ENCODE assay signal across 8 cellular contexts in the genomic region with DNA sequence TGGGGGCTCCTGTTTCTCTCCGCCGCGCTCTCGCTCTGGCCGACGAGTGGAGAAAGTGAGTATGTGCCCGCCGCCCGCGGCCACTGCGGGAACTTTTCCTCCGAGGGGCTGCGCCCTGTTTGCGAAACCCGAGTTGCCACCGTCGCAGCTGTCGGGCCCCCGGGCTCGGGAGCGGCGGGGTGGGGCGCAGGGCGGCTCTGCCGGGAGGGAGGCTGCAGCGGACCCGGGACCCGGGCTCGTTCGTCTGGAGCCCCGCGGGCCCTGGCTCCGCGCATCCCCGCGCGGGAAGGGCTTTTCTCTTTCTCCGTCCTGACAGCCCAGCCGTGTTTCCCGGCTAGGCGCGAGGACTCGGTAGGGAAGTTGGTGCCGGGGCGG. TPM values are rescaled to one million over a fixed set of nuclear protein-coding genes. Genes with fewer than 3 reads are reported as not detected.
DNase-seq lines count a peak whose midpoint lies in the region; ATAC-seq and TF ChIP-seq lines count a peak whose summit lies in the region.

No MANE protein-coding gene starts in this region.

- H3K9me3 ChIP-seq in osteoblast (ENCODE audit: low read depth, low read length), result no peaks in the 10 kb centered on the region
- no peaks in the 10 kb centered on the region for H3K9me3 ChIP-seq in aorta (ENCODE audit: control insufficient read depth, low read length)

- 0% methylated on average over 21 to 45 of the region's 45 CpGs for WGBS in aorta, 2 donors

- H3K27ac Mint-ChIP-seq in activated T-helper 2 cell treated with anti-CD3 and anti-CD28 coated beads, Interferon-gamma antibody, Interleukin-2, Interleukin-4, amounts not matched to agents 10 μg/mL and 5 μg/mL and 100 μg/mL, durations not matched to agents 14 hours and 24 hours and 36 hours, result peak overlapping the region; percentile 68

- no peak overlapping the region for H2AFZ ChIP-seq in osteoblast (ENCODE audit: low read length)

- in situ Hi-C loops in Caki2 (cut with HindIII; ENCODE audit: low pct_unique_long_range_greater_than_20kb, low sequenced_read_pairs), result no loop called here

- H3K27ac ChIP-seq in osteoblast (ENCODE audit: low read depth, low read length) (peak overlapping the region; percentile 56), aorta (ENCODE audit: low read depth in 1 of 2, low read length in 2 of 2) (peak overlapping the region; percentile 38 to 89)

- H3K36me3 Mint-ChIP-seq in activated T-helper 2 cell treated with anti-CD3 and anti-CD28 coated beads, Interferon-gamma antibody, Interleukin-2, Interleukin-4, amounts not matched to agents 10 μg/mL and 5 μg/mL and 100 μg/mL, durations not matched to agents 14 hours and 24 hours and 36 hours (ENCODE audit: low read depth), result no peaks in the 10 kb centered on the region

- TF ChIP-seq CTCF in NB4 (IDR thresholded peaks at IDR 0.05; ENCODE audit: low read depth, low read length), result peak; percentile 4
- TF ChIP-seq CTCF in foreskin fibroblast (IDR thresholded peaks at IDR 0.05; ENCODE audit: low read depth, low read length), result no peak
- TF ChIP-seq CTCF in osteoblast (IDR thresholded peaks at IDR 0.05; ENCODE audit: extremely low read depth, low read depth, low read length), result no peak

- H3K4me1 Mint-ChIP-seq in activated T-helper 2 cell treated with anti-CD3 and anti-CD28 coated beads, Interferon-gamma antibody, Interleukin-2, Interleukin-4, amounts not matched to agents 10 μg/mL and 5 μg/mL and 100 μg/mL, durations not matched to agents 14 hours and 24 hours and 36 hours (ENCODE audit: low read depth), result peaks cover 33% of the 10 kb centered on the region

- H3K27me3 Mint-ChIP-seq in activated T-helper 2 cell treated with anti-CD3 and anti-CD28 coated beads, Interferon-gamma antibody, Interleukin-2, Interleukin-4, amounts not matched to agents 10 μg/mL and 5 μg/mL and 100 μg/mL, durations not matched to agents 14 hours and 24 hours and 36 hours (ENCODE audit: low read depth), result peaks cover 43% of the 10 kb centered on the region

- peaks cover 51% of the 10 kb centered on the region for H3K79me2 ChIP-seq in osteoblast (ENCODE audit: insufficient read depth, low read length)

- no peaks in the 10 kb centered on the region for H3K9me3 Mint-ChIP-seq in activated T-helper 2 cell treated with anti-CD3 and anti-CD28 coated beads, Interferon-gamma antibody, Interleukin-2, Interleukin-4, amounts not matched to agents 10 μg/mL and 5 μg/mL and 100 μg/mL, durations not matched to agents 14 hours and 24 hours and 36 hours

- DNase-seq in Caki2 (ENCODE audit: low read depth) (peak; percentile 33), NB4 (ENCODE audit: low read depth) (peak; percentile 75), foreskin fibroblast (peak in 1 of 2 donors; percentile 64), osteoblast (ENCODE audit: insufficient read length, low spot score, missing footprints) (peak; percentile 85), aorta (peak; percentile 75 to 87), NCI-H2171 (lab: John Stamatoyannopoulos, UW) (no peak), COR-L47 (lab: John Stamatoyannopoulos, UW) (no peak)
- peak; percentile 37 for DNase-seq in activated T-helper 2 cell treated with anti-CD3 and anti-CD28 coated beads, Interferon-gamma antibody, Interleukin-2, Interleukin-4, amounts not matched to agents 10 μg/mL and 5 μg/mL and 100 μg/mL, durations not matched to agents 14 hours and 24 hours and 36 hours (ENCODE audit: low spot score)

- H3K4me3 ChIP-seq in NB4 (ENCODE audit: low read depth, low read length), result peak overlapping the region; percentile 74
- H3K4me3 ChIP-seq in foreskin fibroblast (ENCODE audit: low read depth in 1 of 2, low read length in 2 of 2), result peak overlapping the region; percentile 91 to 98
- peak overlapping the region; percentile 85 for H3K4me3 ChIP-seq in osteoblast (ENCODE audit: insufficient read depth, low read length)
- H3K4me3 ChIP-seq in aorta (ENCODE audit: low read length in 2 of 2), result peak overlapping the region; percentile 56 to 99

- H4K20me1 ChIP-seq in osteoblast (ENCODE audit: insufficient read depth, low read length), result peaks cover 37% of the 10 kb centered on the region

- peaks cover 17% of the 10 kb centered on the region for H3K4me1 ChIP-seq in osteoblast (ENCODE audit: insufficient read depth, low read length)
- H3K4me1 ChIP-seq in aorta (ENCODE audit: control insufficient read depth in 1 of 2, insufficient read depth in 2 of 2, low read length in 2 of 2), result no peaks in the 10 kb centered on the region

- H3K27me3 ChIP-seq in osteoblast (ENCODE audit: insufficient read depth, low read length) (peaks cover 29% of the 10 kb centered on the region), aorta (ENCODE audit: control insufficient read depth in 1 of 2, insufficient read depth in 2 of 2, low read length in 1 of 2) (no peaks in the 10 kb centered on the region)

- ATAC-seq in aorta (ENCODE audit: low FRiP score), result no peak

- TF ChIP-seq POLR2A in NB4 (IDR thresholded peaks at IDR 0.05; ENCODE audit: extremely low read depth, insufficient read length), result no peak

- no peaks in the 10 kb centered on the region for H3K36me3 ChIP-seq in osteoblast (ENCODE audit: insufficient read depth, low read length)
- H3K36me3 ChIP-seq in aorta (ENCODE audit: control insufficient read depth in 1 of 2, insufficient read depth in 2 of 2, low read length in 1 of 2), result no peaks in the 10 kb centered on the region

- intact Hi-C loops in activated T-helper 2 cell treated with anti-CD3 and anti-CD28 coated beads, Interferon-gamma antibody, Interleukin-2, Interleukin-4, amounts not matched to agents 10 μg/mL and 5 μg/mL and 100 μg/mL, durations not matched to agents 14 hours and 24 hours and 36 hours (cut with micrococcal nuclease), result loop anchor here (2.0 kb wide), 1 partner anchor 131 kb away; no protein-coding TSS in a partner anchor
- intact Hi-C loops in aorta (cut with DNase I), result loop anchor here (5.0 to 10.0 kb wide), 5 partner anchors 65 to 428 kb away; no protein-coding TSS in a partner anchor

- peak overlapping the region; percentile 87 for H3K4me2 ChIP-seq in osteoblast (ENCODE audit: insufficient read depth, low read length)

- H3K4me3 Mint-ChIP-seq in activated T-helper 2 cell treated with anti-CD3 and anti-CD28 coated beads, Interferon-gamma antibody, Interleukin-2, Interleukin-4, amounts not matched to agents 10 μg/mL and 5 μg/mL and 100 μg/mL, durations not matched to agents 14 hours and 24 hours and 36 hours (ENCODE audit: low read depth), result peak overlapping the region; percentile 75

RNA-seq across cellular contexts. Expression of gene IGF1R, which starts 1.3 kb away (rescaled TPM):
- 87.9 and 109 TPM in 2 replicates for total RNA-seq in Caki2 (2014; rRNA removed; shearing (Covaris generic); ENCODE audit: low replicate concordance)
- total RNA-seq in activated T-helper 2 cell treated with anti-CD3 and anti-CD28 coated beads, Interferon-gamma antibody, Interleukin-2, Interleukin-4, amounts not matched to agents 10 μg/mL and 5 μg/mL and 100 μg/mL, durations not matched to agents 14 hours and 24 hours and 36 hours, result 31.1 and 46.2 TPM in 2 replicates
- total RNA-seq in osteoblast (18.8 and 30.9 TPM in 2 replicates), aorta (100 to 1,000 TPM in 1 of 2 donors, 10 to 100 TPM in 1; 88.8 to 137 TPM)
- polyA plus RNA-seq in aorta, result 10 to 100 TPM in 1 of 2 donors, 1 to 10 TPM in 1; 7.5 to 12.7 TPM

Comparison
In these comparisons a context has a peak if more than half of its experiments do, and no peak if none do; other contexts are left out.
1. DNase-seq: peak in Caki2 (single experiment), NB4 (single experiment), activated T-helper 2 cell treated with anti-CD3 and anti-CD28 coated beads, Interferon-gamma antibody, Interleukin-2, Interleukin-4, amounts not matched to agents 10 μg/mL and 5 μg/mL and 100 μg/mL, durations not matched to agents 14 hours and 24 hours and 36 hours (single experiment), osteoblast (single experiment) and aorta (2 of 2); none in NCI-H2171 (single experiment) and COR-L47 (single experiment).
2. Peak in every context shown above with its lines, with median percentiles within 50 percentile points of each other: H3K4me3 ChIP-seq.